2 cellular contexts compared by ENCODE assay signal in the genomic region with DNA sequence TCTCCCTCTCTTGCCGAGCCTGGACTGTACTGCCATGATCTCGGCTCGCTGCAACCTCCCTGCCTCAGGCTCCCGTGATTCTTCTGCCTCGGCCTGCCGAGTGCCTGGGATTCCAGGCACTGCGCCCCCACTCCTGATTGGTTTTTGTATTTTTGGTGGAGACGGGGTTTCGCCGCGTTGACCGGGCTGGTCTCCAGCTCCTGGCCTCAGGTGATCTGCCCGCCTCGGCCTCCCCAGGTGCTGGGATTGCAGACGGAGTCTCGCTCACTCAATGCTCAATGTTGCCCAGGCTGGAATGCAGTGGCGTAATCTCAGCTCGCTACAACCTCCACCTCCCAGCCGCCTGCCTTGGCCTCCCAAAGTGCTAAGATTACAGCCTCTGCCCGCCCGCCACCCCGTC.
DNase-seq lines count a peak whose midpoint lies in the region; TF ChIP-seq lines count a peak whose summit lies in the region.
"Not testable (repeated sequence)": the region's sequence is repeated elsewhere in the genome, so short reads cannot be mapped to it uniquely, and the experiment has no call there.

No MANE protein-coding gene starts in this region.

- WGBS in neuronal stem cell (ENCODE audit: extremely low coverage in 2 of 2, insufficient read length in 2 of 2, insufficient replicate concordance in 1 of 2), 2 donors: no CpG with 5 or more reads among the region's 22 CpGs

- H3K4me1 Mint-ChIP-seq in endothelial cell (ENCODE audit: unreplicated experiment): not testable (repeated sequence)

- not testable (repeated sequence) for H3K18ac ChIP-seq in neuronal stem cell (ENCODE audit: low read length)

- not testable (repeated sequence) for H3K27ac ChIP-seq in neuronal stem cell (replicated peaks; ENCODE audit: low read length)

- H2AK5ac ChIP-seq in neuronal stem cell (ENCODE audit: low read depth, low read length): not testable (repeated sequence)

- not testable (repeated sequence) for H2BK12ac ChIP-seq in neuronal stem cell (ENCODE audit: low read length)

- H3K4me3 Mint-ChIP-seq in endothelial cell (ENCODE audit: unreplicated experiment): peak overlapping the region; percentile 72

- DNase-seq in endothelial cell (ENCODE audit: low spot score); neuronal stem cell (ENCODE audit: low spot score): not testable (repeated sequence)

- H3K79me1 ChIP-seq in neuronal stem cell (ENCODE audit: low read depth, low read length): not testable (repeated sequence)

- peaks cover 2 to 10% of the 10 kb centered on the region in 2 donors for H3K4me1 ChIP-seq in neuronal stem cell (ENCODE audit: control insufficient read depth in 2 of 2, insufficient read depth in 1 of 2, low read depth in 1 of 2, low read length in 2 of 2)

- peaks cover 10% of the 10 kb centered on the region for H3K9me3 Mint-ChIP-seq in endothelial cell (ENCODE audit: unreplicated experiment)

- H4K91ac ChIP-seq in neuronal stem cell (ENCODE audit: low read depth, low read length, poor library complexity): not testable (repeated sequence)

- not testable (repeated sequence) for H3K9ac ChIP-seq in neuronal stem cell (ENCODE audit: low read depth, low read length, poor library complexity)

- not testable (repeated sequence) for H3K23ac ChIP-seq in neuronal stem cell (ENCODE audit: low read depth, low read length, poor library complexity)

- H3K14ac ChIP-seq in neuronal stem cell (ENCODE audit: low read length): peak overlapping the region; percentile 38

- H2BK5ac ChIP-seq in neuronal stem cell (ENCODE audit: low read length): not testable (repeated sequence)

- not testable (repeated sequence) for H3K4me2 ChIP-seq in neuronal stem cell (ENCODE audit: insufficient read depth, low read length, poor library complexity, severe bottlenecking)

- TF ChIP-seq CTCF in endothelial cell (IDR thresholded peaks at IDR 0.05; ENCODE audit: unreplicated experiment): not testable (repeated sequence)

- peaks cover 2 to 17% of the 10 kb centered on the region in 2 donors for H3K9me3 ChIP-seq in neuronal stem cell (replicated peaks in 1 of 2; ENCODE audit: control insufficient read depth in 2 of 2, insufficient read depth in 1 of 2, low read depth in 1 of 2, low read length in 2 of 2)

- not testable (repeated sequence) for H2AFZ ChIP-seq in neuronal stem cell (ENCODE audit: low read length)

- H3K27me3 ChIP-seq in neuronal stem cell (ENCODE audit: control insufficient read depth in 3 of 3, insufficient read depth in 3 of 3, low read depth in 1 of 3, low read length in 3 of 3): not testable (repeated sequence)

- H3K27me3 Mint-ChIP-seq in endothelial cell (ENCODE audit: unreplicated experiment): not testable (repeated sequence)

- H3K27ac Mint-ChIP-seq in endothelial cell (ENCODE audit: unreplicated experiment): not testable (repeated sequence)

- H3K4ac ChIP-seq in neuronal stem cell (ENCODE audit: low read length): not testable (repeated sequence)

- peaks cover 63% of the 10 kb centered on the region for H3K36me3 Mint-ChIP-seq in endothelial cell (ENCODE audit: low read depth, unreplicated experiment)

- not testable (repeated sequence) for H2BK120ac ChIP-seq in neuronal stem cell (ENCODE audit: low read depth, low read length)

- not testable (repeated sequence) for H4K8ac ChIP-seq in neuronal stem cell (ENCODE audit: low read depth, low read length)

- not testable (repeated sequence) for H3K4me3 ChIP-seq in neuronal stem cell (ENCODE audit: low read length in 2 of 2)

- not testable (repeated sequence) for H3K36me3 ChIP-seq in neuronal stem cell (replicated peaks in 1 of 2; ENCODE audit: control insufficient read depth in 2 of 2, insufficient read depth in 2 of 2, low read length in 2 of 2)

- not testable (repeated sequence) for H2BK15ac ChIP-seq in neuronal stem cell (ENCODE audit: low read length)
